9 cellular contexts compared by ENCODE assay signal in genomic region chr1:28104866-28105467, GRCh38. TPM values are rescaled to one million over a fixed set of nuclear protein-coding genes. Genes with fewer than 3 reads are reported as not detected.
DNase-seq lines count a peak whose midpoint lies in the region; ATAC-seq, FAIRE-seq and TF ChIP-seq lines count a peak whose summit lies in the region.
"Had no signal": no experiment of that assay in that cellular context is flagged by ENCODE, and none has a peak within 500 bp of the region (broad histone marks: within the 10 kb centered on the region; RNA-seq: fewer than 3 reads in every experiment).

No MANE protein-coding gene starts in this region.

- no peak for FAIRE-seq in bronchial epithelial cell (lab: Jason Lieb, UNC)

- intact Hi-C loops in thyroid gland (cut with DNase I): no loop called here

- peak overlapping the region in 2 of 3 donors; percentile 16 to 57 for H3K27ac ChIP-seq in thyroid gland
- H3K27ac ChIP-seq: BLaER1 treated with 17β-estradiol and CSF1 and Interleukin-3, amounts not matched to agents 10 nM and 100 nM had no signal

- DNase-seq in activated CD8-positive, alpha-beta memory T cell treated with anti-CD3 and anti-CD28 coated beads, Interleukin-2, amount 50 U/mL, for 48 hours: peak; percentile 26
- no peak for DNase-seq in activated CD8-positive, alpha-beta memory T cell treated with anti-CD3 and anti-CD28 coated beads, Interleukin-2, amount 50 U/mL, for 4 hours
- DNase-seq in bronchial epithelial cell (ENCODE audit: low read depth) (peak; percentile 95), kidney glomerular epithelial cell (lab: John Stamatoyannopoulos, UW) (peak; percentile 50), thyroid gland (peak; percentile 23 to 40), mesenteric fat pad (ENCODE audit: low spot score) (no peak), NCI-H146 treated with DMSO at 0.1 percent for 48 hours (lab: John Stamatoyannopoulos, UW; ENCODE audit: unreplicated experiment) (no peak)

- H3K27me3 ChIP-seq in bronchial epithelial cell (ENCODE audit: control insufficient read depth, insufficient read depth, low read length): no peaks in the 10 kb centered on the region
- H3K27me3 ChIP-seq in thyroid gland: no peaks in the 10 kb centered on the region
- H3K27me3 ChIP-seq: BLaER1 treated with 17β-estradiol and CSF1 and Interleukin-3, amounts not matched to agents 10 nM and 100 nM had no signal

- peaks cover 0 to 9% of the 10 kb centered on the region in 2 donors for H3K4me1 ChIP-seq in thyroid gland

- ATAC-seq in GM21737 (IDR thresholded peaks at IDR 0.05; ENCODE audit: unreplicated experiment): no peak

- H3K9me3 ChIP-seq in thyroid gland: no peaks in the 10 kb centered on the region
- H3K9me3 ChIP-seq: BLaER1 treated with 17β-estradiol and CSF1 and Interleukin-3, amounts not matched to agents 10 nM and 100 nM had no signal

- TF ChIP-seq CTCF in bronchial epithelial cell (IDR thresholded peaks at IDR 0.05; ENCODE audit: insufficient read depth, low read length, severe bottlenecking): no peak
- no peak for TF ChIP-seq CTCF in thyroid gland (IDR thresholded peaks at IDR 0.05)

- WGBS in thyroid gland, 2 donors: 41 to 42% methylated on average over 11 of the region's 11 CpGs

- H3K4me3 ChIP-seq in bronchial epithelial cell (ENCODE audit: low read depth, low read length) (peak overlapping the region; percentile 13), thyroid gland (replicated peaks in 1 of 3) (no peak overlapping the region)
- H3K4me3 ChIP-seq: BLaER1 treated with 17β-estradiol and CSF1 and Interleukin-3, amounts not matched to agents 10 nM and 100 nM had no signal

- no peaks in the 10 kb centered on the region for H3K36me3 ChIP-seq in bronchial epithelial cell (ENCODE audit: control insufficient read depth, insufficient read depth, low read length)
- no peaks in the 10 kb centered on the region for H3K36me3 ChIP-seq in thyroid gland
- H3K36me3 ChIP-seq: BLaER1 treated with 17β-estradiol and CSF1 and Interleukin-3, amounts not matched to agents 10 nM and 100 nM had no signal

- no peak for TF ChIP-seq POLR2A in thyroid gland (IDR thresholded peaks at IDR 0.05)

RNA-seq across cellular contexts. Expression of gene EYA3, which starts 16.6 kb away (rescaled TPM):
- total RNA-seq in bronchial epithelial cell (5.8 and 7.1 TPM in 2 replicates), thyroid gland (10 to 100 TPM; 19.3 to 27.7 (median 20.0) TPM), mesenteric fat pad (15.3 TPM)

Comparison
In these comparisons a context has a peak if more than half of its experiments do, and no peak if none do; other contexts are left out.
1. DNase-seq: peak in activated CD8-positive, alpha-beta memory T cell treated with anti-CD3 and anti-CD28 coated beads, Interleukin-2, amount 50 U/mL, for 48 hours (single experiment), bronchial epithelial cell (single experiment), kidney glomerular epithelial cell (single experiment) and thyroid gland (2 of 2); none in activated CD8-positive, alpha-beta memory T cell treated with anti-CD3 and anti-CD28 coated beads, Interleukin-2, amount 50 U/mL, for 4 hours (single experiment), mesenteric fat pad (single experiment) and NCI-H146 treated with DMSO at 0.1 percent for 48 hours (single experiment).